ENCODE assay signal across 13 cellular contexts in genomic region chr18:58213931-58214431, GRCh38.
DNase-seq lines count a peak whose midpoint lies in the region; ATAC-seq and TF ChIP-seq lines count a peak whose summit lies in the region.
"Had no signal": no experiment of that assay in that cellular context is flagged by ENCODE, and none has a peak within 500 bp of the region (broad histone marks: within the 10 kb centered on the region; RNA-seq: fewer than 3 reads in every experiment).

No MANE protein-coding gene starts in this region.

- H2AK5ac ChIP-seq in mesendoderm (ENCODE audit: low read length) = no peak overlapping the region

- H3K27me3 ChIP-seq in BLaER1 treated with 17β-estradiol and CSF1 and Interleukin-3, amounts not matched to agents 10 nM and 100 nM = peaks cover 0 to 26% (median 0%) of the 10 kb centered on the region in 11 experiments; a peak in 3 of 22 replicates
- H3K27me3 ChIP-seq in colonic mucosa (no peaks in the 10 kb centered on the region), mesendoderm (ENCODE audit: insufficient read depth, low read length, poor library complexity) (no peaks in the 10 kb centered on the region), tibial nerve (no peaks in the 10 kb centered on the region)
- H3K27me3 ChIP-seq: BE2C had no signal

- peaks cover 13 to 68% (median 43%) of the 10 kb centered on the region in 10 experiments for H3K4me1 ChIP-seq in BLaER1 treated with 17β-estradiol and CSF1 and Interleukin-3, amounts not matched to agents 10 nM and 100 nM
- no peaks in the 10 kb centered on the region for H3K4me1 ChIP-seq in colonic mucosa
- H3K4me1 ChIP-seq in mesendoderm (ENCODE audit: control insufficient read depth, low read depth, low read length) = peaks cover 7% of the 10 kb centered on the region
- peaks cover 0 to 19% (median 0%) of the 10 kb centered on the region in 4 donors for H3K4me1 ChIP-seq in tibial nerve
- H3K4me1 ChIP-seq: BE2C had no signal

- no peak overlapping the region for H3K4me3 Mint-ChIP-seq in progenitor cell of endocrine pancreas (ENCODE audit: low read depth)

- peak overlapping the region in 7 of 11 experiments; percentile 8 to 64 (median 32); a peak in 9 of 22 replicates for H3K9ac ChIP-seq in BLaER1 treated with 17β-estradiol and CSF1 and Interleukin-3, amounts not matched to agents 10 nM and 100 nM
- peak overlapping the region in 1 of 2 donors; percentile 14 for H3K9ac ChIP-seq in colonic mucosa (ENCODE audit: low read depth in 2 of 2, low read length in 2 of 2)
- no peak overlapping the region for H3K9ac ChIP-seq in mesendoderm (ENCODE audit: low read length)

- TF ChIP-seq POLR2A in tibial nerve (IDR thresholded peaks at IDR 0.05) = no peak

- no peak for TF ChIP-seq EP300 in tibial nerve (IDR thresholded peaks at IDR 0.05)

- no peak for ATAC-seq in GM19455 (IDR thresholded peaks at IDR 0.05; ENCODE audit: unreplicated experiment)
- ATAC-seq: esophagus mucosa had no signal

- peaks cover 4% of the 10 kb centered on the region for H3K79me1 ChIP-seq in mesendoderm (ENCODE audit: low read length)

- peak overlapping the region in 10 of 11 experiments; percentile 19 to 75 (median 61); a peak in 18 of 22 replicates for H3K27ac ChIP-seq in BLaER1 treated with 17β-estradiol and CSF1 and Interleukin-3, amounts not matched to agents 10 nM and 100 nM
- H3K27ac ChIP-seq in colonic mucosa (peak overlapping the region; percentile 31), mesendoderm (ENCODE audit: low read depth, low read length) (no peak overlapping the region), tibial nerve (peak overlapping the region in 1 of 4 donors; percentile 18)

- no peak overlapping the region for H3K27ac Mint-ChIP-seq in progenitor cell of endocrine pancreas

- H3K27me3 Mint-ChIP-seq in progenitor cell of endocrine pancreas = no peaks in the 10 kb centered on the region

- H3K4me2 ChIP-seq in BLaER1 treated with 17β-estradiol and CSF1 and Interleukin-3, amounts not matched to agents 10 nM and 100 nM = peak overlapping the region; percentile 70 to 97 (median 94)
- H3K4me2 ChIP-seq in mesendoderm (ENCODE audit: low read length) = no peak overlapping the region

- no peaks in the 10 kb centered on the region for H3K9me3 Mint-ChIP-seq in progenitor cell of endocrine pancreas (ENCODE audit: low read depth)

- intact Hi-C loops in colonic mucosa (cut with DNase I) = no loop called here

- peaks cover 0 to 23% (median 0%) of the 10 kb centered on the region in 11 experiments; a peak in 7 of 22 replicates for H4K20me1 ChIP-seq in BLaER1 treated with 17β-estradiol and CSF1 and Interleukin-3, amounts not matched to agents 10 nM and 100 nM

- no CpG with 5 or more reads among the region's 3 CpGs for WGBS in mesendoderm (ENCODE audit: extremely low coverage, insufficient coverage, low lambda C conversion rate)
- WGBS in tibial nerve, 2 donors = 30 to 71% methylated on average over 3 of the region's 3 CpGs

- TF ChIP-seq CTCF in colonic mucosa (IDR thresholded peaks at IDR 0.05) = no peak
- no peak for TF ChIP-seq CTCF in progenitor cell of endocrine pancreas (IDR thresholded peaks at IDR 0.05; ENCODE audit: unreplicated experiment)
- TF ChIP-seq CTCF in tibial nerve (IDR thresholded peaks at IDR 0.05) = no peak

- no peak overlapping the region for H2BK120ac ChIP-seq in mesendoderm (ENCODE audit: low read depth, low read length)

- H3K18ac ChIP-seq in mesendoderm (ENCODE audit: low read length) = no peak overlapping the region

- H2BK5ac ChIP-seq in mesendoderm (ENCODE audit: low read length) = no peak overlapping the region

- no peak overlapping the region for H2BK15ac ChIP-seq in mesendoderm (replicated peaks; ENCODE audit: low read depth)

- H4K5ac ChIP-seq in mesendoderm (ENCODE audit: low read length) = no peak overlapping the region

- H3K56ac ChIP-seq in mesendoderm (ENCODE audit: low read length) = no peak overlapping the region

- H3K4me3 ChIP-seq in BLaER1 treated with 17β-estradiol and CSF1 and Interleukin-3, amounts not matched to agents 10 nM and 100 nM = peak overlapping the region in 8 of 10 experiments; percentile 0 to 41 (median 32); a peak in 7 of 20 replicates
- H3K4me3 ChIP-seq in colonic mucosa (no peak overlapping the region), mesendoderm (ENCODE audit: low read length) (no peak overlapping the region), tibial nerve (no peak overlapping the region)

- no peak overlapping the region for H3K4ac ChIP-seq in mesendoderm (ENCODE audit: low read depth, low read length)

- peaks cover 44% of the 10 kb centered on the region for H3K4me1 Mint-ChIP-seq in progenitor cell of endocrine pancreas (ENCODE audit: low read depth)

- no peaks in the 10 kb centered on the region for H3K36me3 ChIP-seq in BLaER1 treated with 17β-estradiol and CSF1 and Interleukin-3, amounts not matched to agents 10 nM and 100 nM
- no peaks in the 10 kb centered on the region for H3K36me3 ChIP-seq in colonic mucosa
- H3K36me3 ChIP-seq in mesendoderm (ENCODE audit: control insufficient read depth, insufficient read depth, low read length) = no peaks in the 10 kb centered on the region
- no peaks in the 10 kb centered on the region for H3K36me3 ChIP-seq in tibial nerve
- H3K36me3 ChIP-seq: BE2C had no signal

- DNase-seq in NCI-H226 = peak; percentile 53
- DNase-seq in colonic mucosa = no peak
- peak; percentile 71 for DNase-seq in mesendoderm
- DNase-seq in progenitor cell of endocrine pancreas (ENCODE audit: low spot score, unreplicated experiment) = no peak
- DNase-seq in tibial nerve (ENCODE audit: low spot score in 2 of 2) = no peak
- no peak for DNase-seq in dedifferentiated amniotic fluid mesenchymal stem cell (ENCODE audit: extremely low spot score)
- DNase-seq: BE2C, naive B cell, NCI-H1048, NCI-H69 had no signal

- no peak overlapping the region for H3K23ac ChIP-seq in mesendoderm (ENCODE audit: low read length)

- H4K8ac ChIP-seq in mesendoderm (ENCODE audit: low read depth, low read length) = no peak overlapping the region

- H3K9me3 ChIP-seq in BLaER1 treated with 17β-estradiol and CSF1 and Interleukin-3, amounts not matched to agents 10 nM and 100 nM (replicated peaks in 1 of 11) = no peaks in the 10 kb centered on the region
- H3K9me3 ChIP-seq in colonic mucosa (no peaks in the 10 kb centered on the region), tibial nerve (no peaks in the 10 kb centered on the region)
- H3K9me3 ChIP-seq: BE2C had no signal

- H3K36me3 Mint-ChIP-seq in progenitor cell of endocrine pancreas (ENCODE audit: insufficient read depth) = peaks cover 1% of the 10 kb centered on the region

- H3K79me2 ChIP-seq in mesendoderm (ENCODE audit: control insufficient read depth, insufficient read depth, low read length) = peaks cover 21% of the 10 kb centered on the region

Comparison
In these comparisons a context has a peak if more than half of its experiments do, and no peak if none do; other contexts are left out.
1. H3K4me3 ChIP-seq: peak in BLaER1 treated with 17β-estradiol and CSF1 and Interleukin-3, amounts not matched to agents 10 nM and 100 nM (8 of 10); none in colonic mucosa (single experiment), mesendoderm (single experiment) and tibial nerve (0 of 4).
2. DNase-seq: peak in NCI-H226 (single experiment) and mesendoderm (single experiment); none in colonic mucosa (single experiment), progenitor cell of endocrine pancreas (single experiment), tibial nerve (0 of 2) and dedifferentiated amniotic fluid mesenchymal stem cell (single experiment).